Comparison of ENCODE assay signal across 19 cellular contexts in genomic region chr20:24669701-24670100, GRCh38.
"Had no signal": no experiment of that assay in that cellular context is flagged by ENCODE, and none has a peak within 500 bp of the region (broad histone marks: within the 10 kb centered on the region; RNA-seq: fewer than 3 reads in every experiment).

No MANE protein-coding gene starts in this region.

- H3K9me3 Mint-ChIP-seq: dendritic cell treated with granulocyte-macrophage colony-stimulating factor and Interleukin-4, amounts not matched to agents 40 ng/mL and 50 ng/mL, for 4 days; naive thymus-derived CD4-positive, alpha-beta T cell; nephron progenitor cell; type B pancreatic cell had no signal

- H3K27me3 Mint-ChIP-seq: dendritic cell treated with granulocyte-macrophage colony-stimulating factor and Interleukin-4, amounts not matched to agents 40 ng/mL and 50 ng/mL, for 4 days had no signal

- H2AFZ ChIP-seq: hepatocyte, parathyroid adenoma had no signal

- H3K9me3 ChIP-seq: psoas muscle, right lobe of liver, stomach, uterus had no signal

- H3K4me3 Mint-ChIP-seq: dendritic cell treated with granulocyte-macrophage colony-stimulating factor and Interleukin-4, amounts not matched to agents 40 ng/mL and 50 ng/mL, for 4 days; naive thymus-derived CD4-positive, alpha-beta T cell; nephron progenitor cell; type B pancreatic cell had no signal

- H3K4me1 Mint-ChIP-seq: naive thymus-derived CD4-positive, alpha-beta T cell had no signal

- H3K79me2 ChIP-seq: hepatocyte, parathyroid adenoma had no signal

- H3K27me3 ChIP-seq: foreskin keratinocyte, hepatocyte, right lobe of liver, stomach, uterus had no signal

- H3K4me2 ChIP-seq: hepatocyte had no signal

- H3K36me3 ChIP-seq: right lobe of liver, stomach, uterus had no signal

- FAIRE-seq: colon had no signal

- ATAC-seq: foreskin keratinocyte; naive thymus-derived CD4-positive, alpha-beta T cell; psoas muscle had no signal

- H3K9ac ChIP-seq: parathyroid adenoma had no signal

- H3K4me3 ChIP-seq: hepatocyte, psoas muscle, right lobe of liver, stomach, uterus had no signal

- H3K27ac Mint-ChIP-seq: dendritic cell treated with granulocyte-macrophage colony-stimulating factor and Interleukin-4, amounts not matched to agents 40 ng/mL and 50 ng/mL, for 4 days; naive thymus-derived CD4-positive, alpha-beta T cell; type B pancreatic cell had no signal

- DNase-seq: erythroblast; foreskin keratinocyte; kidney glomerular epithelial cell; naive thymus-derived CD4-positive, alpha-beta T cell; nephron progenitor cell; psoas muscle; retina; right lobe of liver; stimulated activated CD4-positive, alpha-beta T cell treated with anti-CD3 and anti-CD28 coated beads, Interleukin-2, amount 100 ng/mL, for 24 hours; stimulated activated CD4-positive, alpha-beta T cell treated with anti-CD3 and anti-CD28 coated beads, Interleukin-4, amount 100 ng/mL, for 4 hours; stimulated activated naive CD4-positive, alpha-beta T cell; stomach; substantia nigra; uterus had no signal

- H3K27ac ChIP-seq: foreskin keratinocyte, hepatocyte, parathyroid adenoma, psoas muscle, right lobe of liver, stomach, uterus had no signal

- H3K4me1 ChIP-seq: foreskin keratinocyte, parathyroid adenoma, psoas muscle, right lobe of liver, stomach, uterus had no signal

- H3K36me3 Mint-ChIP-seq: naive thymus-derived CD4-positive, alpha-beta T cell had no signal
